Comparison of ENCODE assay signal across 2 cellular contexts in the genomic region with DNA sequence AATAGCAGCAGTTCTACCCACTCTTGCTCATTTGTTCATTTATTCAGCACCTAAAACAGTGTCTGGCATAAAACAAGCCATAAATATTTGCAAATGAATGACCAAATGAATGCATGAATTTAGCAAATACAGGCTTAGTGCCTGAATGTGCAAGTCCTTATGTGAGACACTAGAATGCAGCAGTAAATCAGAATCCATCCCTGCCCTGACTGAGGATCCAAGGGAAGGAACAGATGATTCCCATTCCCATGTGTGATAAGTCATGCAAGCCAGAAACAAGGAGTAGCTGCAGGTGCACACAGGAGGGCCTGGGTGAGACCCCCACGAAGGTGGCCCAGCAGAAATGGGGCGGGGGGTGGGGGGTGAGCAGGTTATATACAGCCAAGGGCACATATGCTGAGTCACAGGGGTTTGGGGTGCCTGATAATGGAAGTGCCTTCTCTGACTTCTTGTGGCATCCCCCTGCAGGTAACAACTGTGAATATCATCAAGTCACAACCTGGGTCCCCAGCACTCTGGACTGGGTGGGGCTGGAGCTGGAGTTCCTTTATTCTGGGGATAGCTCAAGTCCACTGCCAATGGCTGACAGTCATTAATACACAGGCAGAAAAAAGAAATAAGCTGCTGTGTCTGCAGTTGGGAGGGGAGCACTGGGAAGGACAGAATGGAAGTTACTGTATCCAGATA.
TF ChIP-seq lines count a peak whose summit lies in the region.

No MANE protein-coding gene starts in this region.

TF ChIP-seq in GM23338, 12 proteins besides CTCF, POLR2A, EP300 and RAD21:
- TF ChIP-seq, protein P1, sequence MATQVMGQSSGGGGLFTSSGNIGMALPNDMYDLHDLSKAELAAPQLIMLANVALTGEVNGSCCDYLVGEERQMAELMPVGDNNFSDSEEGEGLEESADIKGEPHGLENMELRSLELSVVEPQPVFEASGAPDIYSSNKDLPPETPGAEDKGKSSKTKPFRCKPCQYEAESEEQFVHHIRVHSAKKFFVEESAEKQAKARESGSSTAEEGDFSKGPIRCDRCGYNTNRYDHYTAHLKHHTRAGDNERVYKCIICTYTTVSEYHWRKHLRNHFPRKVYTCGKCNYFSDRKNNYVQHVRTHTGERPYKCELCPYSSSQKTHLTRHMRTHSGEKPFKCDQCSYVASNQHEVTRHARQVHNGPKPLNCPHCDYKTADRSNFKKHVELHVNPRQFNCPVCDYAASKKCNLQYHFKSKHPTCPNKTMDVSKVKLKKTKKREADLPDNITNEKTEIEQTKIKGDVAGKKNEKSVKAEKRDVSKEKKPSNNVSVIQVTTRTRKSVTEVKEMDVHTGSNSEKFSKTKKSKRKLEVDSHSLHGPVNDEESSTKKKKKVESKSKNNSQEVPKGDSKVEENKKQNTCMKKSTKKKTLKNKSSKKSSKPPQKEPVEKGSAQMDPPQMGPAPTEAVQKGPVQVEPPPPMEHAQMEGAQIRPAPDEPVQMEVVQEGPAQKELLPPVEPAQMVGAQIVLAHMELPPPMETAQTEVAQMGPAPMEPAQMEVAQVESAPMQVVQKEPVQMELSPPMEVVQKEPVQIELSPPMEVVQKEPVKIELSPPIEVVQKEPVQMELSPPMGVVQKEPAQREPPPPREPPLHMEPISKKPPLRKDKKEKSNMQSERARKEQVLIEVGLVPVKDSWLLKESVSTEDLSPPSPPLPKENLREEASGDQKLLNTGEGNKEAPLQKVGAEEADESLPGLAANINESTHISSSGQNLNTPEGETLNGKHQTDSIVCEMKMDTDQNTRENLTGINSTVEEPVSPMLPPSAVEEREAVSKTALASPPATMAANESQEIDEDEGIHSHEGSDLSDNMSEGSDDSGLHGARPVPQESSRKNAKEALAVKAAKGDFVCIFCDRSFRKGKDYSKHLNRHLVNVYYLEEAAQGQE (IDR thresholded peaks at IDR 0.05; ENCODE audit: unreplicated experiment), result no peak
- no peak for TF ChIP-seq STAT1 (IDR thresholded peaks at IDR 0.05; ENCODE audit: unreplicated experiment)

TF ChIP-seq in endothelial cell of umbilical vein, 7 proteins besides CTCF, POLR2A, EP300 and RAD21:
- TF ChIP-seq FOS (IDR thresholded peaks at IDR 0.05; ENCODE audit: borderline replicate concordance, insufficient read depth, low read length) (no peak), JUN (IDR thresholded peaks at IDR 0.05; ENCODE audit: borderline replicate concordance, insufficient read depth, insufficient read length, low read depth) (no peak), GATA2 (IDR thresholded peaks at IDR 0.05; ENCODE audit: insufficient read depth, insufficient read length, low read depth, low read length) (no peak), MYC (IDR thresholded peaks at IDR 0.05; ENCODE audit: low read depth, low read length) (no peak), EZH2 (IDR thresholded peaks at IDR 0.05; ENCODE audit: borderline replicate concordance, low read depth, low read length, severe bottlenecking) (no peak), POLR2AphosphoS5 (IDR thresholded peaks at IDR 0.05; ENCODE audit: insufficient read depth, low read depth, low read length) (no peak)
- TF ChIP-seq, protein P2, sequence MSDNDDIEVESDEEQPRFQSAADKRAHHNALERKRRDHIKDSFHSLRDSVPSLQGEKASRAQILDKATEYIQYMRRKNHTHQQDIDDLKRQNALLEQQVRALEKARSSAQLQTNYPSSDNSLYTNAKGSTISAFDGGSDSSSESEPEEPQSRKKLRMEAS (IDR thresholded peaks at IDR 0.05; ENCODE audit: insufficient read depth, insufficient read length), result no peak
